In genomic region chr7:105806592-105807266, GRCh38 we compare ENCODE assay signal across 8 cellular contexts.
A peak's percentile ranks its signal among the peaks of the same experiment; 100 is the strongest.
DNase-seq lines count a peak whose midpoint lies in the region; ATAC-seq lines count a peak whose summit lies in the region.

No MANE protein-coding gene starts in this region.

- peaks cover 13% of the 10 kb centered on the region for H3K36me3 Mint-ChIP-seq in activated CD4-positive, alpha-beta memory T cell treated with anti-CD3 and anti-CD28 coated beads, Interleukin-2, amount 10 ng/mL, durations not matched to agents 7 days and 5 days (ENCODE audit: low read depth)

- CTCF ChIA-PET in activated CD4-positive, alpha-beta memory T cell treated with anti-CD3 and anti-CD28 coated beads, Interleukin-2, amount 10 ng/mL, durations not matched to agents 7 days and 5 days (lab: Charles Lee): interaction anchor here (0.5 to 4.8 kb wide), 10 partner anchors 23 to 217 kb away, joined by 3 to 19 read pairs (median 4); no protein-coding TSS in a partner anchor

- peaks cover 73% of the 10 kb centered on the region for H3K4me1 Mint-ChIP-seq in activated CD4-positive, alpha-beta memory T cell treated with anti-CD3 and anti-CD28 coated beads, Interleukin-2, amount 10 ng/mL, durations not matched to agents 7 days and 5 days

- H3K4me3 Mint-ChIP-seq in activated CD4-positive, alpha-beta memory T cell treated with anti-CD3 and anti-CD28 coated beads, Interleukin-2, amount 10 ng/mL, durations not matched to agents 7 days and 5 days: no peak overlapping the region

- H3K27ac Mint-ChIP-seq in activated CD4-positive, alpha-beta memory T cell treated with anti-CD3 and anti-CD28 coated beads, Interleukin-2, amount 10 ng/mL, durations not matched to agents 7 days and 5 days: peak overlapping the region; percentile 94

- H3K9me3 Mint-ChIP-seq in activated CD4-positive, alpha-beta memory T cell treated with anti-CD3 and anti-CD28 coated beads, Interleukin-2, amount 10 ng/mL, durations not matched to agents 7 days and 5 days: no peaks in the 10 kb centered on the region

- H3K27me3 Mint-ChIP-seq in activated CD4-positive, alpha-beta memory T cell treated with anti-CD3 and anti-CD28 coated beads, Interleukin-2, amount 10 ng/mL, durations not matched to agents 7 days and 5 days: no peaks in the 10 kb centered on the region

- ATAC-seq in GM21367 (IDR thresholded peaks at IDR 0.05; ENCODE audit: unreplicated experiment): peak; percentile 36

- DNase-seq in AG08396 (ENCODE audit: low spot score) (peak; percentile 76), LHCN-M2 (ENCODE audit: low read depth) (peak; percentile 85), epidermal melanocyte (ENCODE audit: insufficient read length, low spot score) (peak; percentile 55), NCI-H526 (lab: John Stamatoyannopoulos, UW) (no peak), NCI-H82 (lab: John Stamatoyannopoulos, UW) (no peak)
- peak; percentile 76 for DNase-seq in activated CD4-positive, alpha-beta memory T cell treated with anti-CD3 and anti-CD28 coated beads, Interleukin-2, amount 10 ng/mL, durations not matched to agents 7 days and 5 days
- peak; percentile 81 for DNase-seq in stimulated activated CD4-positive, alpha-beta T cell treated with anti-CD3 and anti-CD28 coated beads, Interleukin-4, amount 100 ng/mL, for 24 hours

- POLR2A ChIA-PET in activated CD4-positive, alpha-beta memory T cell treated with anti-CD3 and anti-CD28 coated beads, Interleukin-2, amount 10 ng/mL, durations not matched to agents 7 days and 5 days (lab: Charles Lee): interaction anchor here (1.0 to 10.3 kb wide), 13 partner anchors 9 to 275 kb away, joined by 3 to 103 read pairs (median 4); partner anchors contain the start of gene RINT1

Comparison
In these comparisons a context has a peak if more than half of its experiments do, and no peak if none do; other contexts are left out.
1. DNase-seq: peak in AG08396 (single experiment), LHCN-M2 (single experiment), activated CD4-positive, alpha-beta memory T cell treated with anti-CD3 and anti-CD28 coated beads, Interleukin-2, amount 10 ng/mL, durations not matched to agents 7 days and 5 days (single experiment), epidermal melanocyte (single experiment) and stimulated activated CD4-positive, alpha-beta T cell treated with anti-CD3 and anti-CD28 coated beads, Interleukin-4, amount 100 ng/mL, for 24 hours (single experiment); none in NCI-H526 (0 of 2) and NCI-H82 (single experiment).